ENCODE assay signal across 8 cellular contexts in the genomic region with DNA sequence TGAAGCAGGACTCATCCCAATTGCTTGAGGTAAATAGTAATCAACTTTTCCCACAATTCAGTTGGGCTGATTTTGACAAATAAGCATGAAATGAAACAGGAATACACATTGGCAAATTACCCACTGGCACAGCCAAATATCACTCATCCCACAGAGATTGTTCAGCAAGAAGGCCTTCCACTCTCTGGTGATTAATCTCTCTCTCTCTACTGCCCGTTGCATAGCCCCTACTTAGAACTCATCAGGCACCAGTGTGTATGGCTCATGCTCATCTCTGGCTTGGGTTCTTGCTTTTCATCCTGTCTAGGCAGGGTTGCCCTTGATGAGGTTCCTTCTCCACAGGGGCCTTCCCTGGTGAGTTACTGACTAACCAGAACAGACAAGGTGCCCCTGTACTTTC. TPM values are rescaled to one million over a fixed set of nuclear protein-coding genes. Genes with fewer than 3 reads are reported as not detected.
DNase-seq lines count a peak whose midpoint lies in the region; ATAC-seq and TF ChIP-seq lines count a peak whose summit lies in the region.

No MANE protein-coding gene starts in this region.

- H3K27ac ChIP-seq in DND-41 (ENCODE audit: low read length) (peak overlapping the region; percentile 87), parathyroid adenoma (no peak overlapping the region)

- ATAC-seq in DND-41 (ENCODE audit: insufficient read depth, low read depth) = no peak

- H3K9ac ChIP-seq in DND-41 (ENCODE audit: low read depth, low read length) (peak overlapping the region; percentile 75), parathyroid adenoma (no peak overlapping the region)

- DNase-seq in DND-41 = no peak
- peak; percentile 78 for DNase-seq in RKO (ENCODE audit: low spot score)
- no peak for DNase-seq in epithelial cell of proximal tubule (ENCODE audit: low read depth)
- no peak for DNase-seq in superior temporal gyrus (ENCODE audit: extremely low spot score)
- no peak for DNase-seq in mesenteric fat pad (ENCODE audit: low spot score)
- no peak for DNase-seq in NCI-H226
- DNase-seq in NCI-H2196 (lab: John Stamatoyannopoulos, UW; ENCODE audit: unreplicated experiment) = no peak

- H3K4me2 ChIP-seq in DND-41 (ENCODE audit: insufficient read depth, low read length) = peak overlapping the region; percentile 81
- H3K4me2 ChIP-seq in parathyroid adenoma (ENCODE audit: low read length) = peak overlapping the region; percentile 63

- H2AFZ ChIP-seq in DND-41 (ENCODE audit: low read depth, low read length) (no peak overlapping the region), parathyroid adenoma (no peak overlapping the region)

- H3K4me1 ChIP-seq in DND-41 (ENCODE audit: insufficient read depth, low read length) = peaks cover 32% of the 10 kb centered on the region
- H3K4me1 ChIP-seq in parathyroid adenoma = peaks cover 2% of the 10 kb centered on the region

- no peak for TF ChIP-seq CTCF in DND-41 (IDR thresholded peaks at IDR 0.05; ENCODE audit: borderline replicate concordance, extremely low read depth, low read length, poor library complexity, severe bottlenecking)
- no peak for TF ChIP-seq CTCF in epithelial cell of proximal tubule (conservative IDR thresholded peaks at IDR 0.05; ENCODE audit: low read depth, low read length)
- TF ChIP-seq CTCF in parathyroid adenoma (IDR thresholded peaks at IDR 0.05) = no peak

- H3K27me3 ChIP-seq in DND-41 (ENCODE audit: insufficient read depth, low read length, poor library complexity) (no peaks in the 10 kb centered on the region), parathyroid adenoma (ENCODE audit: control insufficient read depth, insufficient read depth, low read length) (no peaks in the 10 kb centered on the region)

- H3K36me3 ChIP-seq in DND-41 (ENCODE audit: insufficient read depth, low read length) = peaks cover 42% of the 10 kb centered on the region
- no peaks in the 10 kb centered on the region for H3K36me3 ChIP-seq in parathyroid adenoma (ENCODE audit: control insufficient read depth, insufficient read depth, low read length)

- peaks cover 13% of the 10 kb centered on the region for H4K20me1 ChIP-seq in DND-41 (ENCODE audit: insufficient read depth, low read length)

- H3K79me2 ChIP-seq in DND-41 (ENCODE audit: insufficient read depth, low read length) (peaks cover 53% of the 10 kb centered on the region), parathyroid adenoma (peaks cover 31% of the 10 kb centered on the region)

- H3K4me3 ChIP-seq in DND-41 (ENCODE audit: low read depth in 1 of 2, low read length in 2 of 2) (peak overlapping the region; percentile 43 to 73; a peak in 3 of 4 replicates), epithelial cell of proximal tubule (ENCODE audit: low read depth, low read length) (peak overlapping the region; percentile 98), parathyroid adenoma (ENCODE audit: low read depth, low read length) (peak overlapping the region; percentile 88)

- H3K9me3 ChIP-seq in DND-41 (ENCODE audit: insufficient read depth, low read length, severe bottlenecking) = no peaks in the 10 kb centered on the region
- H3K9me3 ChIP-seq in parathyroid adenoma (ENCODE audit: control insufficient read depth, low read length) = no peaks in the 10 kb centered on the region

RNA-seq across cellular contexts. Expression of a gene that starts 1.1 kb away (rescaled TPM):
- total RNA-seq in epithelial cell of proximal tubule (56.7 and 61.1 TPM in 2 replicates), mesenteric fat pad (63.2 TPM)

RNA-seq across cellular contexts. Expression of a gene that starts 30.8 kb away (rescaled TPM):
- total RNA-seq in epithelial cell of proximal tubule (0.58 TPM in 1 of 2 replicates, not detected in the other), mesenteric fat pad (1.2 TPM)

RNA-seq across cellular contexts. Expression of a gene that starts 30.9 kb away (rescaled TPM):
- 1.7 and 11.7 TPM in 2 replicates for total RNA-seq in epithelial cell of proximal tubule
- total RNA-seq in mesenteric fat pad = 6.2 TPM

RNA-seq across cellular contexts. Expression of a gene that starts 57.1 kb away (rescaled TPM):
- total RNA-seq in epithelial cell of proximal tubule = 190 and 199 TPM in 2 replicates
- total RNA-seq in mesenteric fat pad = 51.8 TPM
